13 cellular contexts compared by ENCODE assay signal in the genomic region with DNA sequence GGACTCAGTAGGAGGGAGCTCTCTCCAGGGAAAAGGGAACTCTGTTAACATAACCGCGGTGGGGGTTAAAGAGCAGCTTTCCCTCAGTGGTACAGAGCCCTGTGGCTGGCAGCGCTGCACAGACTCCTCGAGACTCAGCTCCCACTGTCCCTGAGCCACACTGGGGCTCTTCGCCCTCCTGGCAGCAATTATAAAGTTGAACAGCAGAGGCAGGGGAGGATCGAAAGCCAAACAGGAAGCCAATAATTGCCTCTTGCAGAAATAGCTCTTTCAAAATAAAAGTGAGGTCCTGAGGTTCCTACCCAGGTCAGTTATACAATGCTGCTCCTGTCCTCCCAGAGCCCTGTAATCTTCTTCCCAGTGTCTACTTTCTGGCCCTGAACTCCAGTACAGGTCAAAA.
DNase-seq lines count a peak whose midpoint lies in the region; ATAC-seq, FAIRE-seq and TF ChIP-seq lines count a peak whose summit lies in the region.
"Had no signal": no experiment of that assay in that cellular context is flagged by ENCODE, and none has a peak within 500 bp of the region (broad histone marks: within the 10 kb centered on the region; RNA-seq: fewer than 3 reads in every experiment).

No MANE protein-coding gene starts in this region.

- peak; percentile 25 for DNase-seq in GM12892 (ENCODE audit: insufficient read length)
- DNase-seq in UCSD-AML1 (lab: John Stamatoyannopoulos, UW; ENCODE audit: unreplicated experiment) = peak; percentile 25
- no peak for DNase-seq in NK-92 (lab: John Stamatoyannopoulos, UW; ENCODE audit: unreplicated experiment)
- DNase-seq in stimulated activated CD4-positive, alpha-beta T cell treated with anti-CD3 and anti-CD28 coated beads, Interleukin-4, amount 100 ng/mL, for 1 hour = no peak
- DNase-seq in activated CD4-positive, alpha-beta T cell treated with anti-CD3 and anti-CD28 coated beads for 1 hour = no peak
- DNase-seq: activated CD4-positive, CD25-positive, alpha-beta regulatory T cell; EL; mesenchymal stem cell; NCI-H82; trophoblast cell had no signal

- no peak for FAIRE-seq in GM12892 (lab: Jason Lieb, UNC)

- ATAC-seq in GM19351 (IDR thresholded peaks at IDR 0.05; ENCODE audit: unreplicated experiment) (peak; percentile 84), HG03108 (IDR thresholded peaks at IDR 0.05; ENCODE audit: unreplicated experiment) (peak; percentile 60), GM21825 (IDR thresholded peaks at IDR 0.05; ENCODE audit: unreplicated experiment) (no peak)

- no peak for TF ChIP-seq POLR2A in GM12892 (IDR thresholded peaks at IDR 0.05; ENCODE audit: low read depth, low read length)

Comparison
In these comparisons a context has a peak if more than half of its experiments do, and no peak if none do; other contexts are left out.
1. DNase-seq: peak in GM12892 (single experiment) and UCSD-AML1 (single experiment); none in NK-92 (single experiment), stimulated activated CD4-positive, alpha-beta T cell treated with anti-CD3 and anti-CD28 coated beads, Interleukin-4, amount 100 ng/mL, for 1 hour (single experiment) and activated CD4-positive, alpha-beta T cell treated with anti-CD3 and anti-CD28 coated beads for 1 hour (single experiment).